ENCODE assay signal across 8 cellular contexts in the genomic region with DNA sequence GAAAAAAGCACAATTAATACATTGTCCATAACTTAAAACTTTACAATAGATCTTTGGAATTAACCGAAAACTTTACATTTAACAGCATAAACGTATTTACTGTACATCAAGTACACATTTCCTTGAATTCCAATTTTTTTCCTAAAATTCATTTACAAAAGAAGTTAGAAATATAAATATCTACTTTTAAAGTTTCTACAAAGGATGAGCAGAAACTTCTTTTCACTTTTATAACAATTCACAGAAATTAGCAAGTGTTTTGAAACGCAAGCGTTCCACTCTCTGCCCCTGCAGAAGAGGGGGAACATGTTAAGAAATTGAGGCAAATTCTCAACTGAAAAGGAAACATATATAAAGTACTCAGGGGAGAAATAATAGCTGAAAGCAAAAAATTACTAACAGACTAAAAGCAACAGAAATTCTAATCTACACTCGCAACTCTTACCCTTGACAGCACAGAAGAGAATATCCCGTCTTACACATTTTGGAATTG. TPM values are rescaled to one million over a fixed set of nuclear protein-coding genes. Genes with fewer than 3 reads are reported as not detected.
A peak's percentile ranks its signal among the peaks of the same experiment; 100 is the strongest.
DNase-seq lines count a peak whose midpoint lies in the region; ATAC-seq, FAIRE-seq and TF ChIP-seq lines count a peak whose summit lies in the region.

No MANE protein-coding gene starts in this region.

- peaks cover 0 to 5% of the 10 kb centered on the region in 2 experiments; a peak in 1 of 4 replicates for H3K79me1 ChIP-seq in IMR-90 (ENCODE audit: low read depth in 1 of 2, low read length in 2 of 2)

- 0% methylated on average over 6 of the region's 6 CpGs for WGBS in A549 (ENCODE audit: missing lambda C conversion rate)
- WGBS in IMR-90 (ENCODE audit: extremely low coverage in 2 of 2, insufficient read length in 1 of 2), 2 experiments: no CpG with 5 or more reads among the region's 6 CpGs

- H2BK20ac ChIP-seq in IMR-90 (ENCODE audit: low read depth, low read length): no peak overlapping the region

- peak overlapping the region; percentile 90 for H3K14ac ChIP-seq in IMR-90 (replicated peaks; ENCODE audit: low read depth, low read length)

- peaks cover 46% of the 10 kb centered on the region for H3K4me1 Mint-ChIP-seq in central memory CD8-positive, alpha-beta T cell

- in situ Hi-C loops in IMR-90 (cut with MboI; ENCODE audit: low sequenced_read_pairs): loop anchor here (5.0 kb wide), 1 partner anchor 69 kb away; no protein-coding TSS in a partner anchor

- peak overlapping the region; percentile 97 for H2AK9ac ChIP-seq in IMR-90 (replicated peaks; ENCODE audit: low read depth, low read length, poor library complexity)

- peak overlapping the region; percentile 61; the same call in 1 of the 2 replicates for H4K91ac ChIP-seq in IMR-90 (ENCODE audit: insufficient read depth, low read depth, low read length)

- POLR2A ChIA-PET in A549 (lab: Yijun Ruan, JAX) (interaction anchor here (0.6 to 2.9 kb wide), 15 partner anchors 8 to 135 kb away, joined by 3 to 48 read pairs (median 3); a partner anchor contains a TSS), IMR-90 (lab: Charles Lee; ENCODE audit: unreplicated experiment) (interaction anchor here (0.6 to 1.1 kb wide), 3 partner anchors 8 to 97 kb away, joined by 3 to 5 read pairs (median 3); no protein-coding TSS in a partner anchor)

- H3K36me3 Mint-ChIP-seq in central memory CD8-positive, alpha-beta T cell (ENCODE audit: insufficient read depth): peaks cover 23% of the 10 kb centered on the region

- no peaks in the 10 kb centered on the region for H3K9me3 Mint-ChIP-seq in central memory CD8-positive, alpha-beta T cell

- peak overlapping the region; percentile 90 for H2AFZ ChIP-seq in IMR-90 (replicated peaks; ENCODE audit: low read length, poor library complexity)

- FAIRE-seq in A549 (lab: Jason Lieb, UNC): no peak

- H3K27ac ChIP-seq in A549 (peak overlapping the region; percentile 99 to 100), IMR-90 (ENCODE audit: insufficient read depth, low read length) (peak overlapping the region; percentile 89)

- no peaks in the 10 kb centered on the region for H3K27me3 Mint-ChIP-seq in central memory CD8-positive, alpha-beta T cell

- no peaks in the 10 kb centered on the region for H3K27me3 ChIP-seq in IMR-90 (ENCODE audit: control insufficient read depth, insufficient read depth, low read length)
- no peaks in the 10 kb centered on the region for H3K27me3 ChIP-seq in mucosa of stomach (ENCODE audit: control insufficient read depth, insufficient read depth, low read length)

- H2AK5ac ChIP-seq in IMR-90 (ENCODE audit: low read depth, low read length): no peak overlapping the region; the same call in 1 of the 2 replicates

- H3K4me1 ChIP-seq in A549 (peaks cover 33% of the 10 kb centered on the region), IMR-90 (ENCODE audit: control insufficient read depth, insufficient read depth, low read length) (peaks cover 3% of the 10 kb centered on the region), mucosa of stomach (ENCODE audit: control insufficient read depth, insufficient read depth, low read length) (peaks cover 33% of the 10 kb centered on the region)

- H3K9ac ChIP-seq in IMR-90 (ENCODE audit: low read depth, low read length) (peak overlapping the region; percentile 96), mucosa of stomach (ENCODE audit: low read length) (peak overlapping the region; percentile 97)

- peak overlapping the region; percentile 94 for H2BK5ac ChIP-seq in IMR-90 (ENCODE audit: low read depth, low read length, poor library complexity, severe bottlenecking)

- peak overlapping the region; percentile 71; the same call in 1 of the 2 replicates for H3K4ac ChIP-seq in IMR-90 (ENCODE audit: low read depth, low read length)

- peak overlapping the region; percentile 88 for H3K4me2 ChIP-seq in A549
- peak overlapping the region; percentile 86; the same call in 1 of the 2 replicates for H3K4me2 ChIP-seq in IMR-90 (ENCODE audit: low read depth, low read length)

- TF ChIP-seq POLR2A in A549 (IDR thresholded peaks at IDR 0.05; ENCODE audit: low read length): no peak
- TF ChIP-seq POLR2A in IMR-90 (IDR thresholded peaks at IDR 0.05; ENCODE audit: low read depth, low read length): no peak

- dilution Hi-C loops in IMR-90 (cut with HindIII; ENCODE audit: low sequenced_read_pairs, unreplicated experiment): no loop called here

- H4K20me1 ChIP-seq in IMR-90 (ENCODE audit: insufficient read depth, low read length): peaks cover 48% of the 10 kb centered on the region

- H3K4me3 Mint-ChIP-seq in central memory CD8-positive, alpha-beta T cell: peak overlapping the region; percentile 84

- ATAC-seq in A549 (no peak), IMR-90 (ENCODE audit: low read depth) (no peak)
- no peak for ATAC-seq in central memory CD8-positive, alpha-beta T cell (replicated peaks; ENCODE audit: extremely low read depth, poor library complexity, severe bottlenecking)

- peaks cover 3% of the 10 kb centered on the region for H3K9me1 ChIP-seq in IMR-90 (ENCODE audit: insufficient read depth, low read length)

- H3K36me3 ChIP-seq in IMR-90 (ENCODE audit: control insufficient read depth, insufficient read depth, low read length): peaks cover 6% of the 10 kb centered on the region; the same call in 1 of the 2 replicates
- no peaks in the 10 kb centered on the region for H3K36me3 ChIP-seq in mucosa of stomach (ENCODE audit: control insufficient read depth, insufficient read depth, low read length)

- TF ChIP-seq EP300 in A549 (IDR thresholded peaks at IDR 0.05): no peak

- BruUV-seq in IMR-90 (replicated peaks; lab: Mats Ljungman, UMichigan): TSS peak; percentile 44

- TF ChIP-seq RAD21 in A549 (conservative IDR thresholded peaks at IDR 0.05 in 1 of 2, IDR thresholded peaks at IDR 0.05 in 1 of 2) (no peak), IMR-90 (IDR thresholded peaks at IDR 0.05; ENCODE audit: low read length) (no peak)

- peak overlapping the region; percentile 48 for H3K18ac ChIP-seq in IMR-90 (ENCODE audit: low read depth, low read length)

- TF ChIP-seq CTCF in A549 (IDR thresholded peaks at IDR 0.05) (no peak), IMR-90 (conservative IDR thresholded peaks at IDR 0.05; ENCODE audit: low read depth, low read length) (no peak)

- peak overlapping the region; percentile 60; the same call in 1 of the 2 replicates for H2BK120ac ChIP-seq in IMR-90 (ENCODE audit: low read depth, low read length)

- intact Hi-C loops in IMR-90 (cut with micrococcal nuclease): loop anchor here (1.0 to 10.0 kb wide), 9 partner anchors 34 to 496 kb away; no protein-coding TSS in a partner anchor

- peak overlapping the region; percentile 86; the same call in 1 of the 2 replicates for H3K23ac ChIP-seq in IMR-90 (ENCODE audit: low read depth, low read length)

- H3K56ac ChIP-seq in IMR-90 (ENCODE audit: extremely low read depth, insufficient read depth, low read length): peak overlapping the region; percentile 94

- H3K9me3 ChIP-seq in A549 (peaks cover 3% of the 10 kb centered on the region; the same call in 1 of the 3 replicates), IMR-90 (ENCODE audit: control insufficient read depth, insufficient read depth, low read length) (no peaks in the 10 kb centered on the region), mucosa of stomach (ENCODE audit: control insufficient read depth, low read length) (no peaks in the 10 kb centered on the region)

- H3K27ac Mint-ChIP-seq in central memory CD8-positive, alpha-beta T cell (ENCODE audit: low read depth): peak overlapping the region; percentile 86

- H4K5ac ChIP-seq in IMR-90 (ENCODE audit: low read depth, low read length): no peak overlapping the region

- DNase-seq in A549 (ENCODE audit: low read depth in 1 of 2, low spot score in 1 of 2): no peak
- DNase-seq in IMR-90: no peak
- DNase-seq in central memory CD8-positive, alpha-beta T cell (ENCODE audit: low spot score in 2 of 2): no peak
- DNase-seq in stimulated activated CD4-positive, alpha-beta T cell treated with anti-CD3 and anti-CD28 coated beads, Interleukin-12 subunit alpha, Interleukin-12 subunit beta, amount 100 ng/mL, for 4 hours: no peak
- no peak for DNase-seq in RPMI8226
- DNase-seq in NCI-H446 treated with DMSO at 0.1 percent for 48 hours (lab: John Stamatoyannopoulos, UW): no peak
- no peak for DNase-seq in COLO829 (ENCODE audit: low spot score)

- H3K4me3 ChIP-seq in A549 (peak overlapping the region; percentile 92), IMR-90 (ENCODE audit: insufficient read depth, low read depth, low read length) (peak overlapping the region; percentile 69), mucosa of stomach (ENCODE audit: low read length) (peak overlapping the region; percentile 91)

- CTCF ChIA-PET in A549 (lab: Yijun Ruan, JAX): interaction anchor here (0.6 to 12.5 kb wide), 28 partner anchors 9 to 463 kb away, joined by 3 to 123 read pairs (median 6); no protein-coding TSS in a partner anchor
- CTCF ChIA-PET in IMR-90 (lab: Yijun Ruan, JAX): interaction anchor here (0.6 to 3.2 kb wide), 8 partner anchors 25 to 98 kb away, joined by 3 to 29 read pairs (median 4); no protein-coding TSS in a partner anchor

- H2BK15ac ChIP-seq in IMR-90 (ENCODE audit: low read depth, low read length): 0 out of 3 replicates have a peak overlapping the region, but pooled peaks have one; percentile 40

- peak overlapping the region in 1 of 2 experiments; percentile 74; a peak in 2 of 4 replicates for H4K8ac ChIP-seq in IMR-90 (ENCODE audit: low read depth in 2 of 2, low read length in 2 of 2)

TF ChIP-seq in A549, 52 proteins besides CTCF, POLR2A, EP300 and RAD21 (continues in another document):
- no peak for TF ChIP-seq HDAC2 (IDR thresholded peaks at IDR 0.05)

TF ChIP-seq in IMR-90, 13 proteins besides CTCF, POLR2A, EP300 and RAD21 (continues in another document):
- no peak for TF ChIP-seq RCOR1 (IDR thresholded peaks at IDR 0.05; ENCODE audit: insufficient replicate concordance, low read length)

RNA-seq across cellular contexts. Expression of a gene that starts 1.5 kb away (rescaled TPM):
- polyA plus RNA-seq in A549 (2011; rRNA removed): 146 and 162 TPM in 2 replicates
- 39.8 and 49.5 TPM in 2 replicates for polyA plus RNA-seq in A549 (2012; cell fraction: cytosol; rRNA removed)
- 31.1 and 38.8 TPM in 2 replicates for polyA plus RNA-seq in A549 (2012; cell fraction: nucleus; rRNA removed)
- polyA plus RNA-seq in A549 (2017; fragmentation: RNase III; extraction: RNeasy Plus Mini Kit Qiagen cat#74134 plus additional on column Dnase treatment): 61.0 to 65.8 TPM (median 62.0 TPM) in 3 replicates
- 168 and 177 TPM in 2 replicates for polyA minus RNA-seq in A549 (2011; rRNA and poly(A)+ RNA removed)
- total RNA-seq in IMR-90 (2012; rRNA removed): 72.8 and 83.5 TPM in 2 replicates
- polyA plus RNA-seq in IMR-90 (2012; rRNA removed): 64.7 and 72.7 TPM in 2 replicates
- polyA plus RNA-seq in IMR-90 (2012; cell fraction: cytosol; rRNA removed): 24.4 and 31.1 TPM in 2 replicates
- 12.9 and 91.4 TPM in 2 replicates for polyA plus RNA-seq in IMR-90 (2012; cell fraction: nucleus; rRNA removed; ENCODE audit: low replicate concordance)

RNA-seq across cellular contexts. Expression of a gene that starts 50.4 kb away (rescaled TPM):
- polyA plus RNA-seq in A549 (2011; rRNA removed): 250 and 357 TPM in 2 replicates
- 101 and 131 TPM in 2 replicates for polyA plus RNA-seq in A549 (2012; cell fraction: cytosol; rRNA removed)
- polyA plus RNA-seq in A549 (2012; cell fraction: nucleus; rRNA removed): 27.7 and 52.1 TPM in 2 replicates
- 714 to 805 TPM (median 755 TPM) in 3 replicates for polyA plus RNA-seq in A549 (2017; fragmentation: RNase III; extraction: RNeasy Plus Mini Kit Qiagen cat#74134 plus additional on column Dnase treatment)
- 32.7 and 35.5 TPM in 2 replicates for polyA minus RNA-seq in A549 (2011; rRNA and poly(A)+ RNA removed)
- 18.6 and 35.6 TPM in 2 replicates for total RNA-seq in IMR-90 (2012; rRNA removed)
- polyA plus RNA-seq in IMR-90 (2012; rRNA removed): 111 and 119 TPM in 2 replicates
- polyA plus RNA-seq in IMR-90 (2012; cell fraction: cytosol; rRNA removed): 20.4 and 31.8 TPM in 2 replicates
- polyA plus RNA-seq in IMR-90 (2012; cell fraction: nucleus; rRNA removed; ENCODE audit: low replicate concordance): 9.3 and 76.5 TPM in 2 replicates
